12 cellular contexts compared by ENCODE assay signal in the genomic region with DNA sequence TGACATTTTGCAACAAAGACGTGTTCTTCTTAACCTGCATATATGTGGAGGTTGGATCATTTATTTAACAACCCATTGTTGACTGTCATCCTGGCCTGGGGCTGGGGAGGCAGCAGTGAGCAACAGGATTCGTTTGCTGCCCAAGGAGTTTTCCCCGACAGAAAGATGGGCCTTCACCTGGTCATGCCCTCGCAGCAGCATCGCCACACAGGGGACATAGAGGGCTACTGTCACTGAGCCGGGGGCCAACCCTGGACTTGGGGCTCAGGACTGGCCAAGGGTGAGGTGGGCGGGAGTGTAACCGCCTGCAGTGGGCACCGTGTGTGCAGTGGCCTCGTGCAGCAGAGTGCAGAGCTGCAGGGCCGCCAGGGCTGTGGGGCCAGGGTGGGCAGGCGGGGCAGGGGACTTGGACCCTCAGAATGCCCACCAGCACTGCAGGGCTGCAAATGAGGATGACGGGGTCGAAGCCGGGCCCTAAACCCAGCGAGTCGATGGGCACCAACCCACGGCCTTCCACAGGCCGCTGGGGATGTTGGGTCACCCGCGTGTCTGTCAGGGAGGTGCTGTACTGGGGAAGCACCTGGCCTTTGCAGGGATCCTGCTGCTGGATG.
A peak's percentile ranks its signal among the peaks of the same experiment; 100 is the strongest.
DNase-seq lines count a peak whose midpoint lies in the region; ATAC-seq and TF ChIP-seq lines count a peak whose summit lies in the region.
"Had no signal": no experiment of that assay in that cellular context is flagged by ENCODE, and none has a peak within 500 bp of the region (broad histone marks: within the 10 kb centered on the region; RNA-seq: fewer than 3 reads in every experiment).

No MANE protein-coding gene starts in this region.

- no peak overlapping the region for H3K4me3 ChIP-seq in retinal pigment epithelial cell (ENCODE audit: low read length)

- no peak for DNase-seq in retinal pigment epithelial cell (ENCODE audit: low read depth)
- no peak for DNase-seq in activated CD8-positive, alpha-beta memory T cell treated with anti-CD3 and anti-CD28 coated beads for 24 hours
- DNase-seq: activated CD8-positive, alpha-beta memory T cell treated with anti-CD3 and anti-CD28 coated beads, Interleukin-2, amount 50 U/mL, for 48 hours; DMS79 treated with DMSO at 0.1 percent for 48 hours; left cardiac atrium; NCI-H1417 treated with DMSO at 0.1 percent for 48 hours had no signal

- TF ChIP-seq CTCF in GM12872 (IDR thresholded peaks at IDR 0.05; ENCODE audit: insufficient read depth, low read depth, low read length) (peak; percentile 42; the same call in 2 of the 3 replicates), LNCAP (IDR thresholded peaks at IDR 0.05) (peak; percentile 18; the same call in 1 of the 2 replicates), retinal pigment epithelial cell (conservative IDR thresholded peaks at IDR 0.05; ENCODE audit: low read depth, low read length) (peak; percentile 14)

- peak overlapping the region; percentile 24 for H3K27ac ChIP-seq in cingulate gyrus (ENCODE audit: low read depth, low read length)
- H3K27ac ChIP-seq: epithelial cell of prostate had no signal

- ATAC-seq in HG02970 (IDR thresholded peaks at IDR 0.05; ENCODE audit: low FRiP score, unreplicated experiment) (no peak), GM21825 (IDR thresholded peaks at IDR 0.05; ENCODE audit: unreplicated experiment) (no peak)
- ATAC-seq: left cardiac atrium had no signal
